Comparison of ENCODE assay signal across 21 cellular contexts in genomic region chr5:57186194-57186593, GRCh38. TPM values are rescaled to one million over a fixed set of nuclear protein-coding genes. Genes with fewer than 3 reads are reported as not detected.
DNase-seq lines count a peak whose midpoint lies in the region; ATAC-seq and TF ChIP-seq lines count a peak whose summit lies in the region.
"Had no signal": no experiment of that assay in that cellular context is flagged by ENCODE, and none has a peak within 500 bp of the region (broad histone marks: within the 10 kb centered on the region; RNA-seq: fewer than 3 reads in every experiment).

No MANE protein-coding gene starts in this region.

- H3K27ac Mint-ChIP-seq in neural crest cell (ENCODE audit: unreplicated experiment) = peak overlapping the region; percentile 57

- WGBS in body of pancreas, 2 donors = 33 to 34% methylated on average over 4 of the region's 4 CpGs

- H3K36me3 ChIP-seq in body of pancreas (replicated peaks in 1 of 2; ENCODE audit: insufficient read depth in 1 of 2, low read depth in 2 of 2) = no peaks in the 10 kb centered on the region

- H3K4me3 Mint-ChIP-seq in neural crest cell = no peak overlapping the region
- H3K4me3 Mint-ChIP-seq: activated CD4-positive, alpha-beta T cell treated with anti-CD3 and anti-CD28 coated beads for 36 hours had no signal

- H3K27me3 ChIP-seq in body of pancreas = no peaks in the 10 kb centered on the region

- peaks cover 3% of the 10 kb centered on the region for H3K9me3 Mint-ChIP-seq in neural crest cell
- H3K9me3 Mint-ChIP-seq: T-helper 2 cell treated with Interferon-gamma antibody and Interleukin-4, amounts not matched to agents 5 μg/mL and 100 μg/mL, for 36 hours had no signal

- H3K4me1 Mint-ChIP-seq in neural crest cell = peaks cover 45% of the 10 kb centered on the region

- TF ChIP-seq POLR2A in body of pancreas (IDR thresholded peaks at IDR 0.05) = no peak

- no peaks in the 10 kb centered on the region for H3K27me3 Mint-ChIP-seq in neural crest cell (ENCODE audit: low read depth)
- H3K27me3 Mint-ChIP-seq: activated CD4-positive, alpha-beta T cell treated with anti-CD3 and anti-CD28 coated beads for 36 hours had no signal

- TF ChIP-seq CTCF in body of pancreas (IDR thresholded peaks at IDR 0.05) (no peak), neural crest cell (conservative IDR thresholded peaks at IDR 0.05) (no peak)

- peaks cover 8% of the 10 kb centered on the region for H3K36me3 Mint-ChIP-seq in neural crest cell (ENCODE audit: low read depth)

- no peaks in the 10 kb centered on the region for H3K9me3 ChIP-seq in body of pancreas
- H3K9me3 ChIP-seq: mucosa of descending colon had no signal

- intact Hi-C loops in body of pancreas (cut with DNase I) = no loop called here

- ATAC-seq in body of pancreas = peak; percentile 77
- ATAC-seq: activated CD4-positive, alpha-beta T cell treated with anti-CD3 and anti-CD28 coated beads for 36 hours; mucosa of descending colon had no signal

- DNase-seq in SIG-M5 treated with dmso at 0.1 percent for 504 hours (lab: John Stamatoyannopoulos, UW; ENCODE audit: unreplicated experiment) (peak; percentile 54), SIG-M5 (lab: John Stamatoyannopoulos, UW) (no peak), NOMO-1 (lab: John Stamatoyannopoulos, UW; ENCODE audit: unreplicated experiment in 2 of 2) (peak; percentile 30 to 72), body of pancreas (no peak), neural crest cell (ENCODE audit: low read depth, low spot score) (no peak), GOT3 (lab: John Stamatoyannopoulos, UW) (no peak), NCI-H1417 (lab: John Stamatoyannopoulos, UW) (no peak), NCI-H748 treated with DMSO at 0.1 percent for 48 hours (lab: John Stamatoyannopoulos, UW) (no peak)
- DNase-seq: activated CD4-positive, alpha-beta T cell treated with anti-CD3 and anti-CD28 coated beads for 36 hours; aorta; cortex of kidney; erythroblast; kidney; mucosa of descending colon; NCI-H1694 treated with DMSO at 0.1 percent for 48 hours; NCI-H526 treated with DMSO at 0.1 percent for 48 hours; stimulated activated CD4-positive, alpha-beta T cell treated with anti-CD3 and anti-CD28 coated beads, Interleukin-12 subunit alpha, Interleukin-12 subunit beta, amount 100 ng/mL, for 4 hours had no signal

- H3K27ac ChIP-seq in body of pancreas = peak overlapping the region in 3 of 4 donors; percentile 41 to 70 (median 52)
- H3K27ac ChIP-seq: 22Rv1, KMS-11, RWPE1 had no signal

- H3K4me3 ChIP-seq in body of pancreas = no peak overlapping the region
- H3K4me3 ChIP-seq: mucosa of descending colon had no signal

- H3K4me1 ChIP-seq in body of pancreas = peaks cover 75% of the 10 kb centered on the region

RNA-seq across cellular contexts. Expression of gene GPBP1, which starts 12.3 kb away (rescaled TPM):
- total RNA-seq in body of pancreas = 10 to 100 TPM; 53.2 to 67.2 TPM
- 99.6 and 111 TPM in 2 replicates for total RNA-seq in neural crest cell

Comparison
In these comparisons a context has a peak if more than half of its experiments do, and no peak if none do; other contexts are left out.
1. DNase-seq: peak in SIG-M5 treated with dmso at 0.1 percent for 504 hours (single experiment) and NOMO-1 (2 of 2); none in SIG-M5 (single experiment), body of pancreas (0 of 4), neural crest cell (single experiment), GOT3 (single experiment), NCI-H1417 (0 of 3) and NCI-H748 treated with DMSO at 0.1 percent for 48 hours (single experiment).